19 cellular contexts compared by ENCODE assay signal in genomic region chr5:93805616-93806393, GRCh38.
DNase-seq lines count a peak whose midpoint lies in the region.
"Had no signal": no experiment of that assay in that cellular context is flagged by ENCODE, and none has a peak within 500 bp of the region (broad histone marks: within the 10 kb centered on the region; RNA-seq: fewer than 3 reads in every experiment).

No MANE protein-coding gene starts in this region.

- peak; percentile 82 for DNase-seq in DMS114 treated with DMSO at 0.1 percent for 48 hours (lab: John Stamatoyannopoulos, UW; ENCODE audit: unreplicated experiment)
- DNase-seq in G401 (ENCODE audit: low spot score): peak; percentile 6
- peak; percentile 92 for DNase-seq in NCI-H2227 treated with DMSO at 0.1 percent for 48 hours (lab: John Stamatoyannopoulos, UW)
- peak; percentile 13 for DNase-seq in cerebellar cortex (ENCODE audit: low spot score)
- DNase-seq in HK-2 (ENCODE audit: unreplicated experiment): no peak
- DNase-seq in stimulated activated CD8-positive, alpha-beta memory T cell treated with anti-CD3 and anti-CD28 coated beads, Interleukin-4, amount 100 ng/mL, for 48 hours: no peak
- DNase-seq in NOMO-1 treated with DMSO at 0.1 percent for 48 hours (lab: John Stamatoyannopoulos, UW; ENCODE audit: unreplicated experiment): no peak
- DNase-seq in T-helper 9 cell: no peak
- DNase-seq: C1 segment of cervical spinal cord; Caco-2; CD4-positive, alpha-beta memory T cell; GDM1; MM.1S; NCI-H2029; NCI-H345; NCI-H774; Peyer's patch; SHP77 treated with DMSO at 0.1 percent for 48 hours; T-helper 1 cell had no signal

- in situ Hi-C loops in G401 (cut with HindIII; ENCODE audit: low sequenced_read_pairs): no loop called here

Comparison
In these comparisons a context has a peak if more than half of its experiments do, and no peak if none do; other contexts are left out.
1. DNase-seq: peak in DMS114 treated with DMSO at 0.1 percent for 48 hours (single experiment), G401 (single experiment), NCI-H2227 treated with DMSO at 0.1 percent for 48 hours (single experiment) and cerebellar cortex (single experiment); none in HK-2 (single experiment), stimulated activated CD8-positive, alpha-beta memory T cell treated with anti-CD3 and anti-CD28 coated beads, Interleukin-4, amount 100 ng/mL, for 48 hours (single experiment), NOMO-1 treated with DMSO at 0.1 percent for 48 hours (single experiment) and T-helper 9 cell (single experiment).